Comparison of ENCODE assay signal across 8 cellular contexts in genomic region chr16:2205104-2205966, GRCh38. TPM values are rescaled to one million over a fixed set of nuclear protein-coding genes. Genes with fewer than 3 reads are reported as not detected.
DNase-seq lines count a peak whose midpoint lies in the region; ATAC-seq and TF ChIP-seq lines count a peak whose summit lies in the region.

Gene MLST8, plus strand, starts transcription at chr16:2205454. Its CDS starts 632 bp downstream, at chr16:2206086.

- TF ChIP-seq POLR2A in Raji (IDR thresholded peaks at IDR 0.05; ENCODE audit: insufficient read depth, low read depth, low read length): peak; percentile 88

- peak within 1 kb of the TSS; percentile 91 for H3K9ac ChIP-seq in DND-41 (ENCODE audit: low read depth, low read length)
- peak within 1 kb of the TSS; percentile 84 for H3K9ac ChIP-seq in neural progenitor cell
- H3K9ac ChIP-seq in stomach smooth muscle (ENCODE audit: low read length in 2 of 2): peak within 1 kb of the TSS; percentile 82 to 94

- peak within 1 kb of the TSS; percentile 99 for H3K27ac ChIP-seq in DND-41 (ENCODE audit: low read length)
- no peak within 1 kb of the TSS for H3K27ac ChIP-seq in neural progenitor cell
- H3K27ac ChIP-seq in stomach smooth muscle (ENCODE audit: low read length): peak within 1 kb of the TSS; percentile 86

- H3K9me3 ChIP-seq in DND-41 (ENCODE audit: insufficient read depth, low read length, severe bottlenecking) (no peaks in the 10 kb centered on the region), neural progenitor cell (ENCODE audit: low read depth) (no peaks in the 10 kb centered on the region), stomach smooth muscle (ENCODE audit: control insufficient read depth in 2 of 2, low read length in 2 of 2) (no peaks in the 10 kb centered on the region)

- TF ChIP-seq CTCF in DND-41 (IDR thresholded peaks at IDR 0.05; ENCODE audit: borderline replicate concordance, extremely low read depth, low read length, poor library complexity, severe bottlenecking) (peak; percentile 30), fibroblast of villous mesenchyme (IDR thresholded peaks at IDR 0.05; ENCODE audit: insufficient read depth, low read depth, low read length) (no peak), neural progenitor cell (IDR thresholded peaks at IDR 0.05) (peak; percentile 34)

- no peaks in the 10 kb centered on the region for H3K9me3 Mint-ChIP-seq in neural progenitor cell

- H3K4me3 ChIP-seq in DND-41 (ENCODE audit: low read depth in 1 of 2, low read length in 2 of 2): peak within 1 kb of the TSS; percentile 80 to 89
- H3K4me3 ChIP-seq in Jurkat, Clone E6-1 (ENCODE audit: low read length): peak within 1 kb of the TSS; percentile 88
- peak within 1 kb of the TSS; percentile 92 for H3K4me3 ChIP-seq in fibroblast of villous mesenchyme (ENCODE audit: low read depth, low read length)
- H3K4me3 ChIP-seq in neural progenitor cell: peak within 1 kb of the TSS; percentile 93
- H3K4me3 ChIP-seq in stomach smooth muscle (ENCODE audit: low read length in 2 of 2): peak within 1 kb of the TSS; percentile 89 to 92

- H3K4me2 ChIP-seq in DND-41 (ENCODE audit: insufficient read depth, low read length): peak within 1 kb of the TSS; percentile 96
- peak within 1 kb of the TSS; percentile 94 for H3K4me2 ChIP-seq in neural progenitor cell

- H3K36me3 Mint-ChIP-seq in neural progenitor cell: peaks cover 8% of the 10 kb centered on the region

- H3K4me1 ChIP-seq in DND-41 (ENCODE audit: insufficient read depth, low read length) (peaks cover 33% of the 10 kb centered on the region), neural progenitor cell (peaks cover 6% of the 10 kb centered on the region), stomach smooth muscle (ENCODE audit: control insufficient read depth, insufficient read depth, low read length) (peaks cover 24% of the 10 kb centered on the region)

- H3F3A ChIP-seq in neural progenitor cell (ENCODE audit: low read depth): peaks cover 12% of the 10 kb centered on the region

- H3K4me1 Mint-ChIP-seq in neural progenitor cell: peaks cover 14% of the 10 kb centered on the region

- H3K27me3 ChIP-seq in DND-41 (ENCODE audit: insufficient read depth, low read length, poor library complexity) (no peaks in the 10 kb centered on the region), neural progenitor cell (peaks cover 8% of the 10 kb centered on the region), stomach smooth muscle (ENCODE audit: control insufficient read depth in 1 of 2, insufficient read depth in 2 of 2, low read length in 2 of 2) (no peaks in the 10 kb centered on the region)

- H3K36me3 ChIP-seq in DND-41 (ENCODE audit: insufficient read depth, low read length): peaks cover 38% of the 10 kb centered on the region
- H3K36me3 ChIP-seq in neural progenitor cell: no peaks in the 10 kb centered on the region
- peaks cover 12% of the 10 kb centered on the region in 2 donors for H3K36me3 ChIP-seq in stomach smooth muscle (ENCODE audit: control insufficient read depth in 2 of 2, insufficient read depth in 2 of 2, low read length in 2 of 2)

- H4K20me1 ChIP-seq in DND-41 (ENCODE audit: insufficient read depth, low read length) (peaks cover 5% of the 10 kb centered on the region; the same call in 1 of the 2 replicates), neural progenitor cell (ENCODE audit: low read depth) (peaks cover 8% of the 10 kb centered on the region)

- H3K27ac Mint-ChIP-seq in neural progenitor cell: peak within 1 kb of the TSS; percentile 65

- H3K79me2 ChIP-seq in DND-41 (ENCODE audit: insufficient read depth, low read length) (peaks cover 31% of the 10 kb centered on the region), neural progenitor cell (ENCODE audit: low read depth) (peaks cover 17% of the 10 kb centered on the region)

- peak; percentile 69 for ATAC-seq in DND-41 (ENCODE audit: insufficient read depth, low read depth)
- peak; percentile 74 for ATAC-seq in GM21528 (IDR thresholded peaks at IDR 0.05; ENCODE audit: low FRiP score, unreplicated experiment)

- peak; percentile 86 for DNase-seq in DND-41
- peak; percentile 86 for DNase-seq in Jurkat, Clone E6-1 (ENCODE audit: low read depth, low spot score)
- DNase-seq in activated effector memory CD4-positive, alpha-beta T cell treated with anti-CD3 and anti-CD28 coated beads, Interleukin-2, amount 50 U/mL, for 16 hours: peak; percentile 96
- DNase-seq in fibroblast of villous mesenchyme (ENCODE audit: low read depth): peak; percentile 90
- peak; percentile 94 for DNase-seq in neural progenitor cell (ENCODE audit: low spot score)

- peak within 1 kb of the TSS; percentile 87 for H3K4me3 Mint-ChIP-seq in neural progenitor cell

- peak within 1 kb of the TSS; percentile 99 for H2AFZ ChIP-seq in DND-41 (ENCODE audit: low read depth, low read length)
- peak within 1 kb of the TSS; percentile 71 for H2AFZ ChIP-seq in neural progenitor cell (replicated peaks)

- peaks cover 14% of the 10 kb centered on the region for H3K27me3 Mint-ChIP-seq in neural progenitor cell (ENCODE audit: insufficient read depth, low read depth)

RNA-seq across cellular contexts. Expression of gene MLST8, which starts in this region (rescaled TPM):
- polyA plus RNA-seq in Jurkat, Clone E6-1 (2012; ENCODE audit: insufficient read depth, insufficient read length): 102 TPM
- 18.4 and 24.2 TPM in 2 replicates for total RNA-seq in fibroblast of villous mesenchyme
- 24.9 and 89.0 TPM in 2 replicates for total RNA-seq in neural progenitor cell (ENCODE audit: low replicate concordance)
